ENCODE assay signal across 8 cellular contexts in the genomic region with DNA sequence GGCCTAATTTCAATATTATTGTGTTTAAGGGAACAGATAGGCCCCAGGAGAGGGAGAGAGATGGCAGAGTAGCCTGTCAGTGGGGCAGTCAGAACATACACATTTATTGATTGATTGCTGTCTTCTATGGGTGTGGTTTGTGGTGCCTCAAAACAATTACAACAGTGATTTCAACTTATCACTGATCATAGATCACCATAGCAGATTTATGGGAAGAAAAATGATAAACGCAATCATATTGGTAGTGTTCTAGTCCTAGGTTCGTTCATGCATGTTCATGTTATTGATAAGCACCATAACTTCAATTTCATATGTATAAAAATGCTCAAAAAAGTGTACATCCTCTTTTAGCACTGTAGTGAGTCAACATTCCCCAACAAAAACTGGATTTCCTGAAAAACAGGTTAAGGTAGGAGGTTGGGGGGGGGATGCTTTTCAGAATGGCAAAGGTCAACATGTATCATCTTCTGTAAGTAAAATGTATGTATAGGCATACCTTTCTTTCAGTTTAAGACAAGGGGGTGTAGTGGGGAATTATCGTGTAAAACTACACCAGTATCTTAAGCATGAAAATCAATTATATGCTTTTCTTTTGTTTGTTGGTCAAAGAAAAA. TPM values are rescaled to one million over a fixed set of nuclear protein-coding genes. Genes with fewer than 3 reads are reported as not detected.
A peak's percentile ranks its signal among the peaks of the same experiment; 100 is the strongest.
DNase-seq lines count a peak whose midpoint lies in the region; ATAC-seq and TF ChIP-seq lines count a peak whose summit lies in the region.

No MANE protein-coding gene starts in this region.

- H3K4me3 ChIP-seq in heart left ventricle (peak overlapping the region; percentile 76 to 99 (median 92)), body of pancreas (no peak overlapping the region), urinary bladder (ENCODE audit: low read depth, low read length) (peak overlapping the region; percentile 90)

- H3K4me3 Mint-ChIP-seq in memory B cell: peak overlapping the region; percentile 99

- no peaks in the 10 kb centered on the region for H3K27me3 Mint-ChIP-seq in memory B cell

- TF ChIP-seq CTCF in heart left ventricle (IDR thresholded peaks at IDR 0.05) (no peak), body of pancreas (IDR thresholded peaks at IDR 0.05) (no peak)

- intact Hi-C loops in heart left ventricle (cut with DNase I) (loop anchor here in 2 of 10 donors (5.0 to 10.0 kb wide), 2 partner anchors 108 to 125 kb away; a partner anchor contains a TSS), left ventricle myocardium superior (cut with micrococcal nuclease) (no loop called here), body of pancreas (cut with DNase I) (no loop called here)

- H3K4me1 ChIP-seq in heart left ventricle (peaks cover 0 to 47% (median 28%) of the 10 kb centered on the region in 12 donors), body of pancreas (peaks cover 45% of the 10 kb centered on the region), urinary bladder (ENCODE audit: insufficient read depth) (no peaks in the 10 kb centered on the region)

- H3K9me3 Mint-ChIP-seq in memory B cell: no peaks in the 10 kb centered on the region

- H3K27ac ChIP-seq in heart left ventricle (peak overlapping the region in 11 of 12 donors; percentile 83 to 98 (median 97)), body of pancreas (peak overlapping the region; percentile 97 to 100 (median 99)), urinary bladder (ENCODE audit: low read depth) (peak overlapping the region; percentile 98)

- H3K36me3 ChIP-seq in heart left ventricle (peaks cover 0 to 12% (median 0%) of the 10 kb centered on the region in 9 donors), body of pancreas (replicated peaks in 1 of 2; ENCODE audit: insufficient read depth in 1 of 2, low read depth in 2 of 2) (no peaks in the 10 kb centered on the region), urinary bladder (ENCODE audit: insufficient read depth) (no peaks in the 10 kb centered on the region)

- H3K9me3 ChIP-seq in heart left ventricle (no peaks in the 10 kb centered on the region), body of pancreas (no peaks in the 10 kb centered on the region)

- DNase-seq in heart left ventricle (no peak), left ventricle myocardium superior (no peak), body of pancreas (no peak), memory B cell (ENCODE audit: low spot score in 2 of 2) (no peak), middle frontal gyrus (ENCODE audit: extremely low spot score, low spot score) (no peak)
- no peak for DNase-seq in stimulated activated CD4-positive, alpha-beta T cell treated with anti-CD3 and anti-CD28 coated beads, Interleukin-2, amount 100 ng/mL, for 24 hours

- H3K4me1 Mint-ChIP-seq in memory B cell: peaks cover 39% of the 10 kb centered on the region

- peaks cover 6% of the 10 kb centered on the region for H3K36me3 Mint-ChIP-seq in memory B cell

- TF ChIP-seq POLR2A in heart left ventricle (IDR thresholded peaks at IDR 0.05) (no peak), body of pancreas (IDR thresholded peaks at IDR 0.05) (no peak)

- H3K27ac Mint-ChIP-seq in memory B cell: peak overlapping the region; percentile 98

- no peaks in the 10 kb centered on the region for H3K27me3 ChIP-seq in heart left ventricle
- H3K27me3 ChIP-seq in body of pancreas: no peaks in the 10 kb centered on the region

- ATAC-seq in heart left ventricle: no peak
- no peak for ATAC-seq in left ventricle myocardium superior
- ATAC-seq in body of pancreas: no peak
- ATAC-seq in memory B cell (ENCODE audit: low read depth): no peak
- no peak for ATAC-seq in GM21786 (IDR thresholded peaks at IDR 0.05; ENCODE audit: unreplicated experiment)

- 53 to 66% (median 63%) methylated on average over 3 of the region's 3 CpGs for WGBS in heart left ventricle, 4 donors
- 31 to 34% methylated on average over 3 of the region's 3 CpGs for WGBS in body of pancreas, 2 donors
- WGBS in urinary bladder: 64% methylated on average over 3 of the region's 3 CpGs

RNA-seq across cellular contexts. Expression of a gene that starts 1.0 kb away (rescaled TPM):
- 10 to 100 TPM; 10.3 to 24.7 (median 15.4) TPM for total RNA-seq in heart left ventricle
- polyA plus RNA-seq in heart left ventricle: 1 to 10 TPM; 4.0 to 9.2 TPM
- total RNA-seq in left ventricle myocardium superior: 15.3 TPM
- total RNA-seq in body of pancreas: 10 to 100 TPM; 23.4 to 29.6 TPM
- total RNA-seq in urinary bladder: 85.4 TPM
- 22.2 TPM for polyA plus RNA-seq in urinary bladder

Comparison
In these comparisons a context has a peak if more than half of its experiments do, and no peak if none do; other contexts are left out.
1. H3K4me3 ChIP-seq: peak in heart left ventricle (12 of 12) and urinary bladder (single experiment); none in body of pancreas (0 of 2).
2. Peak in every context shown above with its lines, with median percentiles within 50 percentile points of each other: H3K27ac ChIP-seq.